Comparison of ENCODE assay signal across 10 cellular contexts in genomic region chr3:69999191-70000027, GRCh38. TPM values are rescaled to one million over a fixed set of nuclear protein-coding genes. Genes with fewer than 3 reads are reported as not detected.
DNase-seq lines count a peak whose midpoint lies in the region; ATAC-seq, FAIRE-seq and TF ChIP-seq lines count a peak whose summit lies in the region.
"Had no signal": no experiment of that assay in that cellular context is flagged by ENCODE, and none has a peak within 500 bp of the region (broad histone marks: within the 10 kb centered on the region; RNA-seq: fewer than 3 reads in every experiment).

Gene SAMMSON, plus strand, starts transcription at chr3:69999733.

- H3K36me3 ChIP-seq in HEK293 (ENCODE audit: control insufficient read depth in 2 of 2, insufficient read depth in 1 of 2, low read length in 2 of 2) (no peaks in the 10 kb centered on the region), spleen (no peaks in the 10 kb centered on the region)

- no peak for FAIRE-seq in GM12891 (lab: Jason Lieb, UNC)
- FAIRE-seq: keratinocyte had no signal

- CTCF ChIA-PET in HEK293 (lab: Yijun Ruan, JAX), result no interaction called here

- TF ChIP-seq CTCF in HEK293 (tag by site-specific recombination; IDR thresholded peaks at IDR 0.05) (no peak), spleen (IDR thresholded peaks at IDR 0.05 in 8 of 11, conservative IDR thresholded peaks at IDR 0.05 in 3 of 11) (no peak)

- H3K27ac ChIP-seq in HEK293 (ENCODE audit: extremely low read depth, low read depth, low read length) (no peak within 1 kb of the TSS), spleen (peak within 1 kb of the TSS in 5 of 8 donors; percentile 7 to 36 (median 20))

- no peaks in the 10 kb centered on the region for H3K9me3 ChIP-seq in HEK293 (ENCODE audit: control insufficient read depth, insufficient read depth, low read depth, low read length)
- H3K9me3 ChIP-seq in spleen, result peaks cover 0 to 8% (median 0%) of the 10 kb centered on the region in 8 donors

- H3K27me3 ChIP-seq in spleen (replicated peaks in 1 of 7), result no peaks in the 10 kb centered on the region

- H3K4me1 ChIP-seq in HEK293 (ENCODE audit: control insufficient read depth, insufficient read depth, low read length), result no peaks in the 10 kb centered on the region; the same call in 1 of the 2 replicates
- H3K4me1 ChIP-seq in spleen, result peaks cover 0 to 4% (median 0%) of the 10 kb centered on the region in 6 donors

- WGBS in spleen, 5 donors, result 88 to 92% (median 90%) methylated on average over 27 to 28 of the region's 28 CpGs

- peak; percentile 18 to 73 for DNase-seq in SW 1271 (lab: John Stamatoyannopoulos, UW)
- DNase-seq in head of caudate nucleus, result peak in 41 of 42 donors; percentile 14 to 88 (median 54)
- DNase-seq in spleen, result no peak
- DNase-seq in GM12891 (ENCODE audit: insufficient read length, low spot score), result no peak
- DNase-seq in stimulated activated naive B cell treated with anti-CD40 and anti-IgM and Interleukin-4, amounts not matched to agents 10 μg/mL and 1 μg/mL and 100 μg/mL, for 72 hours, result no peak
- no peak for DNase-seq in activated effector memory CD4-positive, alpha-beta T cell treated with Interleukin-2 at 50 U/mL for 16 hours
- DNase-seq: NCI-H82 had no signal

- ATAC-seq in stimulated activated naive B cell treated with anti-CD40 and anti-IgM and Interleukin-4, amounts not matched to agents 10 μg/mL and 1 μg/mL and 100 μg/mL, for 72 hours (replicated peaks), result no peak
- ATAC-seq in GM21381 (IDR thresholded peaks at IDR 0.05; ENCODE audit: unreplicated experiment), result no peak

- no peaks in the 10 kb centered on the region for H3K36me3 Mint-ChIP-seq in stimulated activated naive B cell treated with anti-CD40 and anti-IgM and Interleukin-4, amounts not matched to agents 10 μg/mL and 1 μg/mL and 100 μg/mL, for 72 hours

- intact Hi-C loops in head of caudate nucleus (cut with DNase I) (no loop called here), spleen (cut with DNase I; ENCODE audit: low total_unique reads) (no loop called here)

- peaks cover 0 to 4% of the 10 kb centered on the region in 2 donors for H3K9me3 Mint-ChIP-seq in stimulated activated naive B cell treated with anti-CD40 and anti-IgM and Interleukin-4, amounts not matched to agents 10 μg/mL and 1 μg/mL and 100 μg/mL, for 72 hours

- H3K27ac Mint-ChIP-seq in stimulated activated naive B cell treated with anti-CD40 and anti-IgM and Interleukin-4, amounts not matched to agents 10 μg/mL and 1 μg/mL and 100 μg/mL, for 72 hours, result no peak within 1 kb of the TSS

- H3K4me3 Mint-ChIP-seq in stimulated activated naive B cell treated with anti-CD40 and anti-IgM and Interleukin-4, amounts not matched to agents 10 μg/mL and 1 μg/mL and 100 μg/mL, for 72 hours, result no peak within 1 kb of the TSS

- H3K4me3 ChIP-seq in HEK293 (ENCODE audit: low read depth, low read length) (no peak within 1 kb of the TSS), spleen (no peak within 1 kb of the TSS)

- POLR2A ChIA-PET in HEK293 (lab: Yijun Ruan, JAX), result no interaction called here

- no peak for TF ChIP-seq POLR2A in spleen (IDR thresholded peaks at IDR 0.05)
- TF ChIP-seq POLR2A in GM12891 (IDR thresholded peaks at IDR 0.05; ENCODE audit: low read depth, low read length), result no peak

- no peaks in the 10 kb centered on the region for H3K4me1 Mint-ChIP-seq in stimulated activated naive B cell treated with anti-CD40 and anti-IgM and Interleukin-4, amounts not matched to agents 10 μg/mL and 1 μg/mL and 100 μg/mL, for 72 hours

- H3K27me3 Mint-ChIP-seq in stimulated activated naive B cell treated with anti-CD40 and anti-IgM and Interleukin-4, amounts not matched to agents 10 μg/mL and 1 μg/mL and 100 μg/mL, for 72 hours, result no peaks in the 10 kb centered on the region

TF ChIP-seq in HEK293, 187 proteins besides CTCF, POLR2A, EP300 and RAD21 (continues in another document):
- TF ChIP-seq SETDB1 (IDR thresholded peaks at IDR 0.05; ENCODE audit: insufficient read length, low read length) (peak; percentile 13), PRDM2 (tag by site-specific recombination; IDR thresholded peaks at IDR 0.05; ENCODE audit: borderline replicate concordance) (no peak), ZNF335 (tag by site-specific recombination; conservative IDR thresholded peaks at IDR 0.05) (peak; percentile 22; the same call in 1 of the 2 replicates)

TF ChIP-seq in GM12891, 5 proteins besides CTCF, POLR2A, EP300 and RAD21:
- TF ChIP-seq TAF1 (IDR thresholded peaks at IDR 0.05; ENCODE audit: low read depth, low read length), result no peak

RNA-seq across cellular contexts. Expression of gene SAMMSON, which starts in this region (rescaled TPM):
- total RNA-seq in spleen, result 1 to 10 TPM in 1 of 7 donors, not detected in 6; 1.0 TPM
- polyA plus RNA-seq in spleen, result under 1 TPM in 1 of 3 donors, not detected in 2; 0.05 TPM
- not detected for polyA plus RNA-seq in GM12891 (2012; ENCODE audit: low read depth, missing spikeins)
- polyA plus RNA-seq: keratinocyte had no signal

Comparison
In these comparisons a context has a peak if more than half of its experiments do, and no peak if none do; other contexts are left out.
1. DNase-seq: peak in SW 1271 (2 of 2) and head of caudate nucleus (41 of 42); none in spleen (single experiment), GM12891 (single experiment), stimulated activated naive B cell treated with anti-CD40 and anti-IgM and Interleukin-4, amounts not matched to agents 10 μg/mL and 1 μg/mL and 100 μg/mL, for 72 hours (single experiment) and activated effector memory CD4-positive, alpha-beta T cell treated with Interleukin-2 at 50 U/mL for 16 hours (single experiment).